In the genomic region with DNA sequence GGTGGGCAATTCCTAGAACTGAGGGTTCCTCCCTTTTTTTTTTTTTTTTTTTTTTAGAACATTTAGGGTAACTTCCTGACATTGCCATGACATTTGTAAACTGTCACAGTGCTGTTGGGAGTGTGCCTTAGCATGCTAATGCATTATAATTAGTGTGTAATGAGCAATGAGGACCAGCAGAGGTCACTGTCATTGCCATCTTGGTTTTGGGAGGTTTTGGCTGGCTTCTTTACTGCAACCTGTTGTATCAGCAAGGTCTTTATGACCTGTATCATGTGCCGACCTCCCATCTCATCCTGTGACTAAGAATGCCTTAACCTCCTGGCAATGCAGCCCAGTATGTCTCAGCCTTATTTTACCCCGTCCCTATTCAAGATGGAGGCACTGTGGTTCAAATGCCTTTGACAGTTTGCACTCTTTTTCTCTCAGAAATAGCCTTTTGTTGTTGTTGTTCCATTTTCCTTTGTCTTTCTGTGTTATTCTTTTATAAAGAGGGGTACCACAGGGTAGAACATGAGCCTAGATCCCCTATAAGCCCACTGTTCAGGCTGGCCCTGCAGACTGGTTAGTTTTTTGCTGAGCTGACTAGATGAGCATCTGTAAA, we compare ENCODE assay signal across 8 cellular contexts.
DNase-seq lines count a peak whose midpoint lies in the region; ATAC-seq and TF ChIP-seq lines count a peak whose summit lies in the region.

No MANE protein-coding gene starts in this region.

- H3K4me3 ChIP-seq in SJCRH30, result no peak overlapping the region
- H3K4me3 ChIP-seq in fibroblast of the aortic adventitia (ENCODE audit: low read depth, low read length), result no peak overlapping the region

- H3K36me3 ChIP-seq in SJCRH30, result no peaks in the 10 kb centered on the region

- H3K27me3 Mint-ChIP-seq in activated T-cell treated with anti-CD3 and anti-CD28 coated beads, Interleukin-2, amount 50 U/mL, for 4 hours (ENCODE audit: low read depth), result peaks cover 15% of the 10 kb centered on the region
- H3K27me3 Mint-ChIP-seq in activated T-cell treated with anti-CD3 and anti-CD28 coated beads, Interleukin-2, amount 50 U/mL, for 24 hours, result no peaks in the 10 kb centered on the region

- H3K4me3 Mint-ChIP-seq in activated T-cell treated with anti-CD3 and anti-CD28 coated beads, Interleukin-2, amount 50 U/mL, for 4 hours, result no peak overlapping the region
- H3K4me3 Mint-ChIP-seq in activated T-cell treated with anti-CD3 and anti-CD28 coated beads, Interleukin-2, amount 50 U/mL, for 24 hours, result no peak overlapping the region

- peak; percentile 58 for TF ChIP-seq CTCF in fibroblast of the aortic adventitia (IDR thresholded peaks at IDR 0.05; ENCODE audit: insufficient read depth, low read length)

- peak; percentile 67 to 71 for ATAC-seq in activated T-cell treated with anti-CD3 and anti-CD28 coated beads, Interleukin-2, amount 50 U/mL, for 4 hours
- ATAC-seq in HG02623 (IDR thresholded peaks at IDR 0.05; ENCODE audit: unreplicated experiment) (peak; percentile 63), HG02840 (IDR thresholded peaks at IDR 0.05; ENCODE audit: low FRiP score, unreplicated experiment) (no peak)

- no peaks in the 10 kb centered on the region for H3K27me3 ChIP-seq in SJCRH30

- peaks cover 9% of the 10 kb centered on the region for H3K4me1 Mint-ChIP-seq in activated T-cell treated with anti-CD3 and anti-CD28 coated beads, Interleukin-2, amount 50 U/mL, for 4 hours (ENCODE audit: low read depth)
- peaks cover 4% of the 10 kb centered on the region for H3K4me1 Mint-ChIP-seq in activated T-cell treated with anti-CD3 and anti-CD28 coated beads, Interleukin-2, amount 50 U/mL, for 24 hours (ENCODE audit: low read depth)

- H3K27ac Mint-ChIP-seq in activated T-cell treated with anti-CD3 and anti-CD28 coated beads, Interleukin-2, amount 50 U/mL, for 24 hours, result no peak overlapping the region

- H3K4me1 ChIP-seq in SJCRH30, result no peaks in the 10 kb centered on the region

- no peaks in the 10 kb centered on the region for H3K36me3 Mint-ChIP-seq in activated T-cell treated with anti-CD3 and anti-CD28 coated beads, Interleukin-2, amount 50 U/mL, for 4 hours (ENCODE audit: insufficient read depth)
- no peaks in the 10 kb centered on the region for H3K36me3 Mint-ChIP-seq in activated T-cell treated with anti-CD3 and anti-CD28 coated beads, Interleukin-2, amount 50 U/mL, for 24 hours (ENCODE audit: low read depth)

- DNase-seq in activated T-cell treated with anti-CD3 and anti-CD28 coated beads, Interleukin-2, amount 50 U/mL, for 4 hours, result no peak
- DNase-seq in activated T-cell treated with anti-CD3 and anti-CD28 coated beads, Interleukin-2, amount 50 U/mL, for 24 hours, result no peak
- DNase-seq in SJCRH30 (peak; percentile 5 to 37), fibroblast of the aortic adventitia (ENCODE audit: low read depth) (peak; percentile 11), stromal cell of bone marrow (ENCODE audit: low read depth) (peak; percentile 5), UCSD-AML1 (lab: John Stamatoyannopoulos, UW; ENCODE audit: unreplicated experiment) (no peak)

- no peaks in the 10 kb centered on the region for H3K9me3 ChIP-seq in SJCRH30 (replicated peaks)

- no peaks in the 10 kb centered on the region for H3K9me3 Mint-ChIP-seq in activated T-cell treated with anti-CD3 and anti-CD28 coated beads, Interleukin-2, amount 50 U/mL, for 4 hours
- no peaks in the 10 kb centered on the region for H3K9me3 Mint-ChIP-seq in activated T-cell treated with anti-CD3 and anti-CD28 coated beads, Interleukin-2, amount 50 U/mL, for 24 hours

- no peak overlapping the region for H3K27ac ChIP-seq in SJCRH30

Comparison
In these comparisons a context has a peak if more than half of its experiments do, and no peak if none do; other contexts are left out.
1. DNase-seq: peak in SJCRH30 (2 of 2), fibroblast of the aortic adventitia (single experiment) and stromal cell of bone marrow (single experiment); none in activated T-cell treated with anti-CD3 and anti-CD28 coated beads, Interleukin-2, amount 50 U/mL, for 4 hours (single experiment), activated T-cell treated with anti-CD3 and anti-CD28 coated beads, Interleukin-2, amount 50 U/mL, for 24 hours (single experiment) and UCSD-AML1 (single experiment).